In the genomic region with DNA sequence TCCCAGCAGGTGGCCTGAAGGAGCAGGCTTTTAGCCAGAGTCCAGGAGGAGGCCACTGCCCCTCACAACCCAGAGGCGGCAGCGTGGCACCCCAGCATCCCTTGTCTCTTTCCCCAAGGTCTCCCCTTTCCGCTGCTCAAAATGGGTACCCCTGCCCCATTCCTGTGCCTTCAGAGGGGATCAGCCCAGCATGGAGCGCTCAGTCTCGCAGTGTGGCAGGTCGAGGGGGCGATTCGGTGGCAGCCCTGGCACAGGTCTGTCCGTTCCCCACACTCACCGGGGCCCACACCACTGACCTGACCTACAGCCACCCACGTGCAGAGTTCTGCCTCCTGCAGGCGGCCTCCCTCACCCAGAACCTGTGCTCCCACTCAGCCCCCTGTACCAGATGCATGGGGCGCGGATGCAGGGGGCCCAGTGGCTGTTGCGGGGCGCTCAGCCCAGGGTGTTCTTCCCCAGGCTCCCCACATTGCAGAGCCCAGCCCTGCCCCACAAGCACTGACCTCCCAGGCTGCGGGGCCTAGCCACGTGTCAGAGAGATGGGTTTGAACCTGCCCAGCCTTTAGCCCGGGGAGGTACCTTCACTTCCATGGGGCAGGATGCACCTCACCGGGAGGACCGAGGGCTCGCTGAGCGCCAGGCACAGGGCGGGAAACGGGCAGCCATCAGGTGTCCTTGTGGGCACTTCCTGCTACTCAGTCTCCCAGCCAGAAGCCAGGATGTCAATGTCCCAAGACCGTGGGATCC, we compare ENCODE assay signal across 9 cellular contexts. TPM values are rescaled to one million over a fixed set of nuclear protein-coding genes. Genes with fewer than 3 reads are reported as not detected.
A peak's percentile ranks its signal among the peaks of the same experiment; 100 is the strongest.
DNase-seq lines count a peak whose midpoint lies in the region; ATAC-seq, FAIRE-seq and TF ChIP-seq lines count a peak whose summit lies in the region.
"Had no signal": no experiment of that assay in that cellular context is flagged by ENCODE, and none has a peak within 500 bp of the region (broad histone marks: within the 10 kb centered on the region; RNA-seq: fewer than 3 reads in every experiment).

No MANE protein-coding gene starts in this region.

- H4K20me1 ChIP-seq in H1 (replicated peaks in 1 of 2; ENCODE audit: control insufficient read depth in 1 of 2, insufficient read depth in 2 of 2, low read length in 2 of 2) = peaks cover 2 to 4% of the 10 kb centered on the region in 2 experiments

- no peaks in the 10 kb centered on the region for H3K27me3 Mint-ChIP-seq in CD14-positive monocyte (ENCODE audit: low read depth in 3 of 3)
- no peaks in the 10 kb centered on the region for H3K27me3 Mint-ChIP-seq in nephron (ENCODE audit: low read depth)

- H3K4me2 ChIP-seq in H1 (ENCODE audit: insufficient read depth in 1 of 2, low read depth in 2 of 2, low read length in 2 of 2) = no peak overlapping the region
- no peak overlapping the region for H3K4me2 ChIP-seq in mesendoderm (ENCODE audit: low read length)

- H3K4ac ChIP-seq in H1 (replicated peaks; ENCODE audit: insufficient read length, low read depth, low read length) (no peak overlapping the region), mesendoderm (ENCODE audit: low read depth, low read length) (no peak overlapping the region)

- H4K8ac ChIP-seq in H1 (ENCODE audit: extremely low read depth, insufficient read depth, low read length) (no peak overlapping the region), mesendoderm (ENCODE audit: low read depth, low read length) (no peak overlapping the region)

- peak in 1 of 2 experiments; percentile 20; a peak in 2 of 3 replicates for TF ChIP-seq POLR2A in H1 (IDR thresholded peaks at IDR 0.05; ENCODE audit: control extremely low read depth in 1 of 2, low read depth in 2 of 2, low read length in 2 of 2)

- DNase-seq in CD14-positive monocyte (ENCODE audit: low spot score) (no peak), LNCaP clone FGC (ENCODE audit: low read depth) (no peak), H1 (ENCODE audit: low read depth in 1 of 2, low spot score in 2 of 2) (peak in 1 of 2 experiments; percentile 70), mesendoderm (no peak)
- no peak for DNase-seq in stimulated activated CD4-positive, alpha-beta T cell treated with anti-CD3 and anti-CD28 coated beads, Interleukin-1b, Interleukin-23, amount 100 ng/mL, for 48 hours

- ATAC-seq in GM21786 (IDR thresholded peaks at IDR 0.05; ENCODE audit: unreplicated experiment) = no peak
- no peak for ATAC-seq in GM19397 (IDR thresholded peaks at IDR 0.05; ENCODE audit: unreplicated experiment)

- no peak overlapping the region; a peak in 1 of 7 replicates for H3K9ac ChIP-seq in H1 (replicated peaks in 1 of 4; ENCODE audit: extremely low read depth in 1 of 4, low read depth in 3 of 4, low read length in 3 of 4)
- H3K9ac ChIP-seq in mesendoderm (ENCODE audit: low read length) = no peak overlapping the region

- FAIRE-seq in H1 (lab: Jason Lieb, UNC) = no peak

- H3K79me1 ChIP-seq in H1 (ENCODE audit: low read depth, low read length) (peaks cover 3% of the 10 kb centered on the region; the same call in 1 of the 2 replicates), mesendoderm (ENCODE audit: low read length) (no peaks in the 10 kb centered on the region)

- no peaks in the 10 kb centered on the region for H3K23me2 ChIP-seq in H1 (ENCODE audit: low read depth, low read length)

- H3K79me2 ChIP-seq in H1 (ENCODE audit: control insufficient read depth in 1 of 2, insufficient read depth in 2 of 2, low read length in 2 of 2) (no peaks in the 10 kb centered on the region), mesendoderm (ENCODE audit: control insufficient read depth, insufficient read depth, low read length) (no peaks in the 10 kb centered on the region)

- H3K56ac ChIP-seq in H1 (replicated peaks; ENCODE audit: insufficient read length, low read depth, low read length) (no peak overlapping the region), mesendoderm (ENCODE audit: low read length) (no peak overlapping the region)

- H2AK5ac ChIP-seq in H1 (ENCODE audit: low read depth, low read length) = no peak overlapping the region
- H2AK5ac ChIP-seq in mesendoderm (ENCODE audit: low read length) = no peak overlapping the region

- H2BK12ac ChIP-seq in H1 (ENCODE audit: low read depth, low read length) = no peak overlapping the region

- H3K23ac ChIP-seq in H1 (ENCODE audit: insufficient read length) (no peak overlapping the region), mesendoderm (ENCODE audit: low read length) (no peak overlapping the region)

- WGBS in H1 (ENCODE audit: extremely low coverage in 1 of 2, insufficient coverage in 1 of 2, insufficient read length in 1 of 2, insufficient replicate concordance in 2 of 2, low coverage in 1 of 2, low lambda C conversion rate in 2 of 2, missing lambda C conversion rate in 1 of 2), 2 experiments = 82% methylated on average over 26 of the region's 26 CpGs; no CpG with 5 or more reads in 1 of the 2 experiments
- WGBS in mesendoderm (ENCODE audit: extremely low coverage, insufficient coverage, low lambda C conversion rate) = no CpG with 5 or more reads among the region's 26 CpGs

- H3K27me3 ChIP-seq in H1 (replicated peaks in 1 of 4; ENCODE audit: control insufficient read depth in 3 of 4, extremely low read depth in 1 of 4, insufficient read depth in 3 of 4, low read length in 3 of 4) (no peaks in the 10 kb centered on the region), mesendoderm (ENCODE audit: insufficient read depth, low read length, poor library complexity) (no peaks in the 10 kb centered on the region)
- H3K27me3 ChIP-seq: dorsolateral prefrontal cortex had no signal

- H2AFZ ChIP-seq in H1 (ENCODE audit: low read length) = no peak overlapping the region

- intact Hi-C loops in CD14-positive monocyte (cut with micrococcal nuclease) = loop anchor here (2.0 to 10.0 kb wide), 2 partner anchors 75 to 107 kb away; no protein-coding TSS in a partner anchor

- H3K27ac Mint-ChIP-seq in CD14-positive monocyte (peak overlapping the region in 1 of 7 donors; percentile 65), nephron (peak overlapping the region in 1 of 3 experiments; percentile 85)

- no peak overlapping the region for H3K4me3 ChIP-seq in LNCaP clone FGC (ENCODE audit: low read depth, low read length)
- H3K4me3 ChIP-seq in H1 (ENCODE audit: extremely low read depth in 1 of 4, insufficient read depth in 2 of 4, low read depth in 3 of 4, low read length in 4 of 4) = no peak overlapping the region
- no peak overlapping the region for H3K4me3 ChIP-seq in mesendoderm (ENCODE audit: low read length)
- H3K4me3 ChIP-seq: dorsolateral prefrontal cortex had no signal

- no peak overlapping the region for H4K91ac ChIP-seq in H1 (replicated peaks; ENCODE audit: insufficient read length, low read length)

- H3K4me1 Mint-ChIP-seq in CD14-positive monocyte (peaks cover 15% of the 10 kb centered on the region), nephron (peaks cover 14% of the 10 kb centered on the region)

- H2BK20ac ChIP-seq in H1 (ENCODE audit: low read length) = no peak overlapping the region

- H2BK120ac ChIP-seq in H1 (replicated peaks; ENCODE audit: low read depth, low read length) (no peak overlapping the region), mesendoderm (ENCODE audit: low read depth, low read length) (no peak overlapping the region)

- no peak overlapping the region for H4K5ac ChIP-seq in H1 (ENCODE audit: insufficient read length, low read depth, low read length)
- H4K5ac ChIP-seq in mesendoderm (ENCODE audit: low read length) = no peak overlapping the region

- H2BK15ac ChIP-seq in H1 (ENCODE audit: low read length) = no peak overlapping the region
- H2BK15ac ChIP-seq in mesendoderm (replicated peaks; ENCODE audit: low read depth) = no peak overlapping the region

- H3K27ac ChIP-seq in H1 (ENCODE audit: low read depth, low read length) (no peak overlapping the region), mesendoderm (ENCODE audit: low read depth, low read length) (no peak overlapping the region)

- no peak for TF ChIP-seq EP300 in H1 (IDR thresholded peaks at IDR 0.05; ENCODE audit: borderline replicate concordance in 1 of 2, low read depth in 2 of 2, low read length in 2 of 2)

- no peak overlapping the region for H3K4me3 Mint-ChIP-seq in CD14-positive monocyte
- no peak overlapping the region for H3K4me3 Mint-ChIP-seq in nephron

- H3K9me3 Mint-ChIP-seq in CD14-positive monocyte = no peaks in the 10 kb centered on the region
- no peaks in the 10 kb centered on the region for H3K9me3 Mint-ChIP-seq in nephron

- CTCF ChIA-PET in H1 (lab: Charles Lee; ENCODE audit: partially characterized antibody) = interaction anchor here (0.7 to 2.9 kb wide), 16 partner anchors 8 to 284 kb away, joined by 3 to 22 read pairs (median 4); a partner anchor contains a TSS

- peak; percentile 14 to 46; a peak in 2 of 4 replicates for TF ChIP-seq RAD21 in H1 (IDR thresholded peaks at IDR 0.05 in 1 of 2, conservative IDR thresholded peaks at IDR 0.05 in 1 of 2; ENCODE audit: low read depth in 2 of 2, low read length in 2 of 2)

- H3K4me1 ChIP-seq in H1 (replicated peaks in 1 of 4; ENCODE audit: control insufficient read depth in 3 of 4, insufficient read depth in 4 of 4, low read length in 3 of 4) = peaks cover 0 to 8% (median 1%) of the 10 kb centered on the region in 4 experiments; a peak in 3 of 7 replicates
- H3K4me1 ChIP-seq in mesendoderm (ENCODE audit: control insufficient read depth, low read depth, low read length) = no peaks in the 10 kb centered on the region

- H3K36me3 Mint-ChIP-seq in CD14-positive monocyte = peaks cover 21 to 41% of the 10 kb centered on the region in 2 donors
- H3K36me3 Mint-ChIP-seq in nephron (ENCODE audit: low read depth) = peaks cover 20% of the 10 kb centered on the region

- TF ChIP-seq CTCF in CD14-positive monocyte (IDR thresholded peaks at IDR 0.05) (peak; percentile 12), LNCaP clone FGC (IDR thresholded peaks at IDR 0.05; ENCODE audit: control insufficient read depth, extremely low read depth, insufficient read depth) (peak; percentile 55), H1 (IDR thresholded peaks at IDR 0.05; ENCODE audit: control extremely low read depth in 1 of 3, insufficient read depth in 1 of 3, low read depth in 1 of 3, low read length in 3 of 3) (peak; percentile 10 to 49 (median 38)), nephron (IDR thresholded peaks at IDR 0.05; ENCODE audit: unreplicated experiment in 3 of 3) (peak; percentile 32 to 44 (median 40))

- H2BK5ac ChIP-seq in H1 (ENCODE audit: low read depth, low read length) (peak overlapping the region; percentile 66), mesendoderm (ENCODE audit: low read length) (no peak overlapping the region)

- no peaks in the 10 kb centered on the region for H3K9me3 ChIP-seq in H1 (ENCODE audit: insufficient read depth in 2 of 2, low read depth in 1 of 2, low read length in 1 of 2)

- H3K14ac ChIP-seq in H1 (ENCODE audit: insufficient read length) = no peak overlapping the region

- H3K18ac ChIP-seq in H1 (ENCODE audit: extremely low read depth, low read length) (no peak overlapping the region; the same call in 1 of the 2 replicates), mesendoderm (ENCODE audit: low read length) (no peak overlapping the region)

- POLR2A ChIA-PET in H1 (lab: Charles Lee; ENCODE audit: partially characterized antibody) = interaction anchor here (0.8 to 2.3 kb wide), 5 partner anchors 38 to 79 kb away, joined by 3 to 15 read pairs (median 7); a partner anchor contains a TSS

- H3K36me3 ChIP-seq in H1 (ENCODE audit: control insufficient read depth in 2 of 4, insufficient read depth in 4 of 4, low read length in 3 of 4) = peaks cover 0 to 14% (median 10%) of the 10 kb centered on the region in 4 experiments; a peak in 6 of 8 replicates
- H3K36me3 ChIP-seq in mesendoderm (ENCODE audit: control insufficient read depth, insufficient read depth, low read length) = peaks cover 12% of the 10 kb centered on the region

RNA-seq across cellular contexts. Expression of a gene that starts 41.8 kb away (rescaled TPM):
- polyA plus RNA-seq in CD14-positive monocyte (10 to 100 TPM; 58.4 to 63.8 TPM), H1 (2011; rRNA removed) (21.9 and 43.3 TPM in 2 replicates)
- 208 TPM in 2 replicates for total RNA-seq in H1 (2021; fragmentation: NEBNext Ultra II Directional; extraction: Animal tissue kit (Norgen Biotek cat#: 25700))
- 48.1 TPM for polyA plus RNA-seq in H1 (2011; cell fraction: cytosol; rRNA removed)
- polyA plus RNA-seq in H1 (2011; cell fraction: nucleus; rRNA removed) = 26.3 TPM
- 138 to 228 TPM (median 144 TPM) in 4 replicates for polyA plus RNA-seq in H1 (2012, experiment 1 of 2)
- 78.5 TPM for polyA plus RNA-seq in H1 (2012, experiment 2 of 2)
- 327 TPM for polyA plus RNA-seq in H1 (2013, experiment 1 of 2)
- 333 TPM for polyA plus RNA-seq in H1 (2013, experiment 2 of 2)
- 9.6 and 10.5 TPM in 2 replicates for polyA minus RNA-seq in H1 (2011; rRNA and poly(A)+ RNA removed)
- 25.1 TPM for polyA minus RNA-seq in H1 (2011; cell fraction: cytosol; rRNA and poly(A)+ RNA removed)
- 17.0 TPM for polyA minus RNA-seq in H1 (2011; cell fraction: nucleus; rRNA and poly(A)+ RNA removed)
- 278 TPM for polyA plus RNA-seq in mesendoderm (2013, experiment 1 of 2)
- polyA plus RNA-seq in mesendoderm (2013, experiment 2 of 2) = 278 TPM
